8 cellular contexts compared by ENCODE assay signal in genomic region chr12:64618953-64619590, GRCh38. TPM values are rescaled to one million over a fixed set of nuclear protein-coding genes. Genes with fewer than 3 reads are reported as not detected.
A peak's percentile ranks its signal among the peaks of the same experiment; 100 is the strongest.
DNase-seq lines count a peak whose midpoint lies in the region; ATAC-seq lines count a peak whose summit lies in the region.

No MANE protein-coding gene starts in this region.

- no peak overlapping the region for H3K4me3 ChIP-seq in aorta (ENCODE audit: low read length in 2 of 2)

- intact Hi-C loops in aorta (cut with DNase I): no loop called here

- peak; percentile 51 for ATAC-seq in GM18511 (IDR thresholded peaks at IDR 0.05; ENCODE audit: unreplicated experiment)
- peak; percentile 43 for ATAC-seq in HG03064 (IDR thresholded peaks at IDR 0.05; ENCODE audit: low read depth, unreplicated experiment)
- peak; percentile 37 for ATAC-seq in aorta (ENCODE audit: low FRiP score)
- ATAC-seq in GM19397 (IDR thresholded peaks at IDR 0.05; ENCODE audit: unreplicated experiment): no peak

- H3K27me3 ChIP-seq in aorta (ENCODE audit: control insufficient read depth in 1 of 2, insufficient read depth in 2 of 2, low read length in 1 of 2): no peaks in the 10 kb centered on the region

- H3K36me3 ChIP-seq in aorta (ENCODE audit: control insufficient read depth in 1 of 2, insufficient read depth in 2 of 2, low read length in 1 of 2): no peaks in the 10 kb centered on the region

- 37 to 40% methylated on average over 3 of the region's 3 CpGs for WGBS in aorta, 2 donors

- peaks cover 4 to 11% of the 10 kb centered on the region in 2 donors for H3K4me1 ChIP-seq in aorta (ENCODE audit: control insufficient read depth in 1 of 2, insufficient read depth in 2 of 2, low read length in 2 of 2)

- no peaks in the 10 kb centered on the region for H3K9me3 ChIP-seq in aorta (ENCODE audit: control insufficient read depth, low read length)

- H3K27ac ChIP-seq in aorta (ENCODE audit: low read depth in 1 of 2, low read length in 2 of 2): peak overlapping the region; percentile 4 to 45

- DNase-seq in AG08395 (ENCODE audit: low spot score): peak; percentile 48
- DNase-seq in SIG-M5 (lab: John Stamatoyannopoulos, UW): peak; percentile 77
- peak; percentile 65 for DNase-seq in germinal center (ENCODE audit: low spot score)
- DNase-seq in aorta: no peak
- DNase-seq in activated CD4-positive, alpha-beta T cell treated with anti-CD3 and anti-CD28 coated beads for 4 hours: no peak

RNA-seq across cellular contexts. Expression of gene RASSF3, which starts 8.8 kb away (rescaled TPM):
- total RNA-seq in aorta: 100 to 1,000 TPM; 197 to 418 TPM
- polyA plus RNA-seq in aorta: 100 to 1,000 TPM in 1 of 2 donors, 10 to 100 TPM in 1; 85.1 to 445 TPM

Comparison
In these comparisons a context has a peak if more than half of its experiments do, and no peak if none do; other contexts are left out.
1. DNase-seq: peak in AG08395 (single experiment), SIG-M5 (single experiment) and germinal center (single experiment); none in aorta (0 of 2) and activated CD4-positive, alpha-beta T cell treated with anti-CD3 and anti-CD28 coated beads for 4 hours (0 of 2).